Comparison of ENCODE assay signal across 8 cellular contexts in genomic region chr13:46053162-46054012, GRCh38. TPM values are rescaled to one million over a fixed set of nuclear protein-coding genes. Genes with fewer than 3 reads are reported as not detected.
DNase-seq lines count a peak whose midpoint lies in the region; ATAC-seq and TF ChIP-seq lines count a peak whose summit lies in the region.

No MANE protein-coding gene starts in this region.

- peak overlapping the region; percentile 80 for H3K4me3 ChIP-seq in GM06990 (replicated peaks; ENCODE audit: low read depth, low read length)
- H3K4me3 ChIP-seq in SK-N-MC, result peak overlapping the region; percentile 92
- peak overlapping the region; percentile 64 for H3K4me3 ChIP-seq in fibroblast of the aortic adventitia (ENCODE audit: low read depth, low read length)
- H3K4me3 ChIP-seq in retinal pigment epithelial cell (ENCODE audit: low read length), result peak overlapping the region; percentile 91

- H3K36me3 ChIP-seq in GM06990 (ENCODE audit: control insufficient read depth, insufficient read depth, low read length) (no peaks in the 10 kb centered on the region), SK-N-MC (ENCODE audit: insufficient read depth, low read length) (no peaks in the 10 kb centered on the region; the same call in 1 of the 2 replicates)

- H3K9ac ChIP-seq in SK-N-MC (ENCODE audit: insufficient read length), result peak overlapping the region; percentile 96

- no peak for TF ChIP-seq CTCF in GM06990 (IDR thresholded peaks at IDR 0.05; ENCODE audit: insufficient read depth, low read length, poor library complexity, severe bottlenecking)
- no peak for TF ChIP-seq CTCF in fibroblast of the aortic adventitia (IDR thresholded peaks at IDR 0.05; ENCODE audit: insufficient read depth, low read length)
- TF ChIP-seq CTCF in retinal pigment epithelial cell (conservative IDR thresholded peaks at IDR 0.05; ENCODE audit: low read depth, low read length), result no peak

- no peaks in the 10 kb centered on the region for H3K27me3 ChIP-seq in GM06990 (replicated peaks; ENCODE audit: control insufficient read depth, insufficient read depth, low read length)

- peak overlapping the region; percentile 91 for H3K27ac ChIP-seq in SK-N-MC

- no peaks in the 10 kb centered on the region for H3K9me3 ChIP-seq in SK-N-MC (ENCODE audit: low read depth, low read length)

- ATAC-seq in HG02970 (IDR thresholded peaks at IDR 0.05; ENCODE audit: low FRiP score, unreplicated experiment) (no peak), HG02840 (IDR thresholded peaks at IDR 0.05; ENCODE audit: low FRiP score, unreplicated experiment) (no peak), HG03432 (IDR thresholded peaks at IDR 0.05; ENCODE audit: unreplicated experiment) (no peak)

- DNase-seq in GM06990 (ENCODE audit: extremely low read depth, insufficient read length) (no peak), SK-N-MC (ENCODE audit: low read depth, low spot score) (no peak), fibroblast of the aortic adventitia (ENCODE audit: low read depth) (peak; percentile 4), retinal pigment epithelial cell (ENCODE audit: low read depth) (no peak), NCI-H146 (lab: John Stamatoyannopoulos, UW) (no peak)

RNA-seq across cellular contexts. Expression of gene ZC3H13, which starts 0.8 kb away (rescaled TPM):
- total RNA-seq in fibroblast of the aortic adventitia (ENCODE audit: low replicate concordance), result 25.3 and 33.1 TPM in 2 replicates

RNA-seq across cellular contexts. Expression of gene CPB2, which starts 51.4 kb away (rescaled TPM):
- total RNA-seq in fibroblast of the aortic adventitia (ENCODE audit: low replicate concordance), result not detected in 2 replicates
